30 cellular contexts compared by ENCODE assay signal in the genomic region with DNA sequence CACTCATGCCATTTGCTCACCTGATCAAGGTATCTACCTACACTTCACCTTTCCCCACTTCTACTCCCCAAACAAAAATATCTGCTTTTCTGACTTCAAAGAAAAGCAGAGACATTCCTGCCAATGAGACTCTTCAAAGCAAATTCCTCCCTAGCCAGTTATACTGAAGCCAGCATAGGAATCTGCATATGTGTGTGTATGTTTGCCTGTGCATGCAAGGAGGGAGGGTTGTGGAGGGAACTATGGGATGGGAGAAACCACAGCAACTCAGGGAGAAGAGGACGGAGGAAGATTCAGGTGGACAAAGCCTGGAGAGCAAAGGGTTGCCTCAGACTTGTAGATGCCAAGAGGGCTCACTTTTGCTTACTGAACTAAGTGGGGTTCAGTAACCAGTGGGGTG. TPM values are rescaled to one million over a fixed set of nuclear protein-coding genes. Genes with fewer than 3 reads are reported as not detected.
"Had no signal": no experiment of that assay in that cellular context is flagged by ENCODE, and none has a peak within 500 bp of the region (broad histone marks: within the 10 kb centered on the region; RNA-seq: fewer than 3 reads in every experiment).

No MANE protein-coding gene starts in this region.

- H3K36me3 Mint-ChIP-seq: natural killer cell; neural progenitor cell; stimulated activated effector memory CD8-positive, alpha-beta T cell treated with anti-CD3 and anti-CD28 coated beads, Interleukin-12 subunit alpha, Interleukin-12 subunit beta, amount 100 ng/mL, for 72 hours; stimulated activated naive B cell treated with anti-CD40 and anti-IgM and Interleukin-4, amounts not matched to agents 10 μg/mL and 1 μg/mL and 100 μg/mL, for 72 hours; type B pancreatic cell had no signal

- H3K36me3 ChIP-seq: neural progenitor cell, ovary, right lobe of liver, sigmoid colon, suprapubic skin, tibial artery, transverse colon, upper lobe of right lung, uterus had no signal

- H3K4me1 Mint-ChIP-seq: natural killer cell; neural progenitor cell; stimulated activated effector memory CD8-positive, alpha-beta T cell treated with anti-CD3 and anti-CD28 coated beads, Interleukin-12 subunit alpha, Interleukin-12 subunit beta, amount 100 ng/mL, for 72 hours; stimulated activated naive B cell treated with anti-CD40 and anti-IgM and Interleukin-4, amounts not matched to agents 10 μg/mL and 1 μg/mL and 100 μg/mL, for 72 hours had no signal

- H3K9ac ChIP-seq: neural progenitor cell, parathyroid adenoma had no signal

- DNase-seq: natural killer cell; occipital lobe; ovary; posterior cingulate gyrus; psoas muscle; right cardiac atrium; right lobe of liver; sigmoid colon; small intestine; stimulated activated CD4-positive, alpha-beta T cell treated with anti-CD3 and anti-CD28 coated beads, Interleukin-15, amount 100 ng/mL, for 24 hours; stimulated activated CD4-positive, alpha-beta T cell treated with anti-CD3 and anti-CD28 coated beads, Interleukin-2, amount 100 ng/mL, for 24 hours; stimulated activated CD4-positive, alpha-beta T cell treated with anti-CD3 and anti-CD28 coated beads, Interleukin-2, amount 100 ng/mL, for 48 hours; stimulated activated CD4-positive, alpha-beta T cell treated with anti-CD3 and anti-CD28 coated beads, Interleukin-4, amount 100 ng/mL, for 24 hours; stimulated activated naive B cell treated with anti-CD40 and anti-IgM and Interleukin-4, amounts not matched to agents 10 μg/mL and 1 μg/mL and 100 μg/mL, for 72 hours; stimulated activated naive CD4-positive, alpha-beta T cell treated with Interleukin-2 at 50 U/mL for 16 hours; substantia nigra; testis; tibial artery; transverse colon; upper lobe of right lung; uterus had no signal

- H3K4me1 ChIP-seq: neural progenitor cell, psoas muscle, right lobe of liver, suprapubic skin, transverse colon, uterus had no signal

- H3K4me3 Mint-ChIP-seq: natural killer cell; nephron; neural progenitor cell; stimulated activated effector memory CD8-positive, alpha-beta T cell treated with anti-CD3 and anti-CD28 coated beads, Interleukin-12 subunit alpha, Interleukin-12 subunit beta, amount 100 ng/mL, for 72 hours; stimulated activated naive B cell treated with anti-CD40 and anti-IgM and Interleukin-4, amounts not matched to agents 10 μg/mL and 1 μg/mL and 100 μg/mL, for 72 hours; stimulated activated naive CD8-positive, alpha-beta T cell treated with anti-CD3 and anti-CD28 coated beads, Interleukin-15, Interleukin-2, amounts not matched to agents 100 ng/mL and 50 ng/mL, for 24 hours; type B pancreatic cell had no signal

- ATAC-seq: natural killer cell; psoas muscle; right cardiac atrium; right lobe of liver; stimulated activated effector memory CD8-positive, alpha-beta T cell treated with anti-CD3 and anti-CD28 coated beads, Interleukin-12 subunit alpha, Interleukin-12 subunit beta, amount 100 ng/mL, for 72 hours; stimulated activated naive B cell treated with anti-CD40 and anti-IgM and Interleukin-4, amounts not matched to agents 10 μg/mL and 1 μg/mL and 100 μg/mL, for 72 hours; upper lobe of right lung had no signal

- H3K27ac Mint-ChIP-seq: natural killer cell; nephron; neural progenitor cell; progenitor cell of endocrine pancreas; stimulated activated effector memory CD8-positive, alpha-beta T cell treated with anti-CD3 and anti-CD28 coated beads, Interleukin-12 subunit alpha, Interleukin-12 subunit beta, amount 100 ng/mL, for 72 hours; stimulated activated naive B cell treated with anti-CD40 and anti-IgM and Interleukin-4, amounts not matched to agents 10 μg/mL and 1 μg/mL and 100 μg/mL, for 72 hours; stimulated activated naive CD8-positive, alpha-beta T cell treated with anti-CD3 and anti-CD28 coated beads, Interleukin-15, Interleukin-2, amounts not matched to agents 100 ng/mL and 50 ng/mL, for 24 hours; type B pancreatic cell had no signal

- H3K4me3 ChIP-seq: neural progenitor cell, ovary, psoas muscle, right lobe of liver, sigmoid colon, suprapubic skin, testis, tibial artery, transverse colon, upper lobe of right lung, uterus had no signal

- H3K9me3 ChIP-seq: ovary, psoas muscle, right lobe of liver, sigmoid colon, suprapubic skin, testis, tibial artery, transverse colon, upper lobe of right lung, uterus had no signal

- H3K27me3 ChIP-seq: ovary, right lobe of liver, sigmoid colon, testis, transverse colon, upper lobe of right lung, uterus had no signal

- H3K27ac ChIP-seq: neural progenitor cell, ovary, parathyroid adenoma, psoas muscle, right lobe of liver, sigmoid colon, suprapubic skin, testis, tibial artery, transverse colon, upper lobe of right lung, uterus had no signal

- H3K9me3 Mint-ChIP-seq: natural killer cell; nephron; neural progenitor cell; stimulated activated effector memory CD8-positive, alpha-beta T cell treated with anti-CD3 and anti-CD28 coated beads, Interleukin-12 subunit alpha, Interleukin-12 subunit beta, amount 100 ng/mL, for 72 hours; stimulated activated naive B cell treated with anti-CD40 and anti-IgM and Interleukin-4, amounts not matched to agents 10 μg/mL and 1 μg/mL and 100 μg/mL, for 72 hours; stimulated activated naive CD8-positive, alpha-beta T cell treated with anti-CD3 and anti-CD28 coated beads, Interleukin-15, Interleukin-2, amounts not matched to agents 100 ng/mL and 50 ng/mL, for 24 hours; type B pancreatic cell had no signal

RNA-seq across cellular contexts. Expression of gene VDR, which starts 26.4 kb away (rescaled TPM):
- total RNA-seq: occipital lobe had no signal
- polyA plus RNA-seq: neural cell had no signal
